Comparison of ENCODE assay signal across 10 cellular contexts in the genomic region with DNA sequence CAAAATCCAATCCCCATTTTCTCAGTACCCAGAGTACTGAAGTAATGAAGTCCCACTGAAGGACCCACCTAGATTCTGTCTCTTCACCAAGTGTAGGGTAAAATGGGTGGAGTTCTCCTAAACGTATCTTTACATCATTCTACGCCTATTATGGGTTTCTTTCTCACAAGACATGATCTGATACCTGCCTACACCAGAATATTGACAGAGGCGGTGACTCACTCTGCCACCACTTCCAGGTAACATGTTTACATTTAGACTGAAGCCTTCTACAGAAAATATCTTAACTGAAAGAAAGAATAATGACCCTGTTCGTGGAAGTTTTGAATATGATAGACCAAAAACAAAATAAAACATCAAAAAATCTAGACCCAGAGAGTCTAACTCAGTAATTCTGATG.
DNase-seq lines count a peak whose midpoint lies in the region; ATAC-seq and TF ChIP-seq lines count a peak whose summit lies in the region.
"Had no signal": no experiment of that assay in that cellular context is flagged by ENCODE, and none has a peak within 500 bp of the region (broad histone marks: within the 10 kb centered on the region; RNA-seq: fewer than 3 reads in every experiment).

No MANE protein-coding gene starts in this region.

- no peak for TF ChIP-seq CTCF in brain microvascular endothelial cell (IDR thresholded peaks at IDR 0.05; ENCODE audit: low read depth, low read length, missing control alignments)
- TF ChIP-seq CTCF in HFFc6 (IDR thresholded peaks at IDR 0.05), result no peak

- DNase-seq in DMS153 (lab: John Stamatoyannopoulos, UW), result peak; percentile 49
- DNase-seq in stimulated activated CD4-positive, alpha-beta T cell treated with anti-CD3 and anti-CD28 coated beads, Interleukin-15, amount 100 ng/mL, for 24 hours, result peak; percentile 67
- no peak for DNase-seq in brain microvascular endothelial cell
- DNase-seq in HFFc6, result no peak
- no peak for DNase-seq in NAMALWA (ENCODE audit: low spot score)
- DNase-seq: nephron progenitor cell had no signal

- no peak overlapping the region for H3K27ac ChIP-seq in brain microvascular endothelial cell
- H3K27ac ChIP-seq: BLaER1 treated with 17β-estradiol and CSF1 and Interleukin-3, amounts not matched to agents 10 nM and 100 nM had no signal

- in situ Hi-C loops in brain microvascular endothelial cell (cut with HindIII; ENCODE audit: low pct_ligation_motif_present, low sequenced_read_pairs), result no loop called here

- H3K9me3 Mint-ChIP-seq in activated naive CD8-positive, alpha-beta T cell (ENCODE audit: low read depth), result no peaks in the 10 kb centered on the region
- H3K9me3 Mint-ChIP-seq in HFFc6, result no peaks in the 10 kb centered on the region

- H3K4me1 Mint-ChIP-seq in activated naive CD8-positive, alpha-beta T cell (ENCODE audit: low read depth), result peaks cover 85% of the 10 kb centered on the region
- H3K4me1 Mint-ChIP-seq in HFFc6 (ENCODE audit: low read depth), result peaks cover 26% of the 10 kb centered on the region
- H3K4me1 Mint-ChIP-seq: nephron progenitor cell had no signal

- H3K4me3 Mint-ChIP-seq in activated naive CD8-positive, alpha-beta T cell, result peak overlapping the region; percentile 82
- H3K4me3 Mint-ChIP-seq in HFFc6, result no peak overlapping the region
- H3K4me3 Mint-ChIP-seq: nephron progenitor cell had no signal

- peaks cover 14% of the 10 kb centered on the region for H3K36me3 Mint-ChIP-seq in activated naive CD8-positive, alpha-beta T cell
- 0 out of 2 replicates have a peak, but pooled peaks cover 4% of the 10 kb centered on the region for H3K36me3 Mint-ChIP-seq in HFFc6 (ENCODE audit: low read depth)

- H3K27me3 ChIP-seq in brain microvascular endothelial cell (replicated peaks), result no peaks in the 10 kb centered on the region
- H3K27me3 ChIP-seq: BLaER1 treated with 17β-estradiol and CSF1 and Interleukin-3, amounts not matched to agents 10 nM and 100 nM had no signal

- peak overlapping the region; percentile 95 for H3K27ac Mint-ChIP-seq in activated naive CD8-positive, alpha-beta T cell
- no peak overlapping the region for H3K27ac Mint-ChIP-seq in HFFc6
- H3K27ac Mint-ChIP-seq: nephron progenitor cell had no signal

- no peaks in the 10 kb centered on the region for H3K36me3 ChIP-seq in brain microvascular endothelial cell (replicated peaks)
- H3K36me3 ChIP-seq: BLaER1 treated with 17β-estradiol and CSF1 and Interleukin-3, amounts not matched to agents 10 nM and 100 nM had no signal

- peak; percentile 91 to 97 for ATAC-seq in activated CD4-positive, CD25-positive, alpha-beta regulatory T cell treated with anti-CD3 and anti-CD28 coated beads, Interleukin-2, amount 50 U/mL, for 24 hours
- no peak for ATAC-seq in HG02840 (IDR thresholded peaks at IDR 0.05; ENCODE audit: low FRiP score, unreplicated experiment)

- no peaks in the 10 kb centered on the region for H3K27me3 Mint-ChIP-seq in activated naive CD8-positive, alpha-beta T cell
- H3K27me3 Mint-ChIP-seq in HFFc6 (ENCODE audit: insufficient read depth), result peaks cover 2% of the 10 kb centered on the region

- no peak overlapping the region for H3K4me3 ChIP-seq in brain microvascular endothelial cell (ENCODE audit: low read depth, low read length)
- H3K4me3 ChIP-seq: BLaER1 treated with 17β-estradiol and CSF1 and Interleukin-3, amounts not matched to agents 10 nM and 100 nM had no signal

Comparison
In these comparisons a context has a peak if more than half of its experiments do, and no peak if none do; other contexts are left out.
1. DNase-seq: peak in DMS153 (single experiment) and stimulated activated CD4-positive, alpha-beta T cell treated with anti-CD3 and anti-CD28 coated beads, Interleukin-15, amount 100 ng/mL, for 24 hours (single experiment); none in brain microvascular endothelial cell (single experiment), HFFc6 (single experiment) and NAMALWA (single experiment).